9 cellular contexts compared by ENCODE assay signal in genomic region chr11:22703040-22703439, GRCh38. TPM values are rescaled to one million over a fixed set of nuclear protein-coding genes. Genes with fewer than 3 reads are reported as not detected.
DNase-seq lines count a peak whose midpoint lies in the region; ATAC-seq lines count a peak whose summit lies in the region.
"Had no signal": no experiment of that assay in that cellular context is flagged by ENCODE, and none has a peak within 500 bp of the region (broad histone marks: within the 10 kb centered on the region; RNA-seq: fewer than 3 reads in every experiment).

No MANE protein-coding gene starts in this region.

- H3K9me3 Mint-ChIP-seq in activated T-cell treated with anti-CD3 and anti-CD28 coated beads, Interleukin-2, amount 50 U/mL, for 24 hours = no peaks in the 10 kb centered on the region

- peaks cover 21% of the 10 kb centered on the region for H3K4me1 Mint-ChIP-seq in activated T-cell treated with anti-CD3 and anti-CD28 coated beads, Interleukin-2, amount 50 U/mL, for 24 hours (ENCODE audit: low read depth)

- no peaks in the 10 kb centered on the region for H3K36me3 Mint-ChIP-seq in activated T-cell treated with anti-CD3 and anti-CD28 coated beads, Interleukin-2, amount 50 U/mL, for 24 hours (ENCODE audit: low read depth)

- intact Hi-C loops in left colon (cut with DNase I, micrococcal nuclease) = no loop called here
- intact Hi-C loops in posterior vena cava (cut with DNase I) = no loop called here

- H3K27ac Mint-ChIP-seq in activated T-cell treated with anti-CD3 and anti-CD28 coated beads, Interleukin-2, amount 50 U/mL, for 24 hours = peak overlapping the region; percentile 88

- ATAC-seq in left colon = peak; percentile 91
- ATAC-seq in GM21737 (IDR thresholded peaks at IDR 0.05; ENCODE audit: unreplicated experiment) = no peak

- H3K27me3 Mint-ChIP-seq in activated T-cell treated with anti-CD3 and anti-CD28 coated beads, Interleukin-2, amount 50 U/mL, for 24 hours = no peaks in the 10 kb centered on the region

- no peak overlapping the region for H3K4me3 Mint-ChIP-seq in activated T-cell treated with anti-CD3 and anti-CD28 coated beads, Interleukin-2, amount 50 U/mL, for 24 hours

- DNase-seq in activated T-cell treated with anti-CD3 and anti-CD28 coated beads, Interleukin-2, amount 50 U/mL, for 24 hours = no peak
- no peak for DNase-seq in activated T-cell treated with anti-CD3 and anti-CD28 coated beads, Interleukin-2, amount 50 U/mL, for 48 hours
- DNase-seq in NCI-H2029 (lab: John Stamatoyannopoulos, UW) (peak; percentile 72), amniotic epithelial cell (ENCODE audit: low read depth) (peak; percentile 66), left colon (peak; percentile 6 to 34), posterior vena cava (ENCODE audit: low spot score) (no peak), T-helper 9 cell (no peak)
- DNase-seq: DND-41 had no signal

RNA-seq across cellular contexts. Expression of gene GAS2, which starts 36.6 kb away (rescaled TPM):
- total RNA-seq in left colon = 1 to 10 TPM; 1.6 to 2.5 TPM
- total RNA-seq in posterior vena cava = 1 to 10 TPM; 1.2 to 1.5 TPM

Comparison
In these comparisons a context has a peak if more than half of its experiments do, and no peak if none do; other contexts are left out.
1. DNase-seq: peak in NCI-H2029 (single experiment), amniotic epithelial cell (single experiment) and left colon (2 of 2); none in activated T-cell treated with anti-CD3 and anti-CD28 coated beads, Interleukin-2, amount 50 U/mL, for 24 hours (single experiment), activated T-cell treated with anti-CD3 and anti-CD28 coated beads, Interleukin-2, amount 50 U/mL, for 48 hours (0 of 2), posterior vena cava (single experiment) and T-helper 9 cell (single experiment).